Comparison of ENCODE assay signal across 19 cellular contexts in the genomic region with DNA sequence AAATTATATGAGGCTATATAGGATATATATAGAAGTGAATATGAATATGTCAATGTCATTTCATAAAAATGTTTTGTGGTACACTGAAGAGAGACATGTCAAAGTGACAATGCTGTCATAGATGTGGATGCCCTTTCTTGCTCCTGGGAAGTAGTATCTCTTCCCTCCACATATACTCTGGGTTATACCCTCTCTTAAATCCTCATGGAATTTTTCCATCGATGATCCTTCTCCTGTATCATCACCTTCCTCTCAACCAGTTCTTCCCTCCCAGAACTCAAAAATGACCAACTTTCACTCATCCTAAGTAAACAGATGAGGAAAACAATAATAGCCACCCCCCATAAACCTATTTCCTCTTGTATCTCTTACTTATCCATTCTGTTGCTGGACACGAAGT.
DNase-seq lines count a peak whose midpoint lies in the region; ATAC-seq, FAIRE-seq and TF ChIP-seq lines count a peak whose summit lies in the region.
"Had no signal": no experiment of that assay in that cellular context is flagged by ENCODE, and none has a peak within 500 bp of the region (broad histone marks: within the 10 kb centered on the region; RNA-seq: fewer than 3 reads in every experiment).

No MANE protein-coding gene starts in this region.

- H3K9me3 ChIP-seq in endothelial cell of umbilical vein (replicated peaks; ENCODE audit: control insufficient read depth, insufficient read depth, low read length) (no peaks in the 10 kb centered on the region), osteoblast (ENCODE audit: low read depth, low read length) (no peaks in the 10 kb centered on the region)
- H3K9me3 ChIP-seq: MG63 had no signal

- no peaks in the 10 kb centered on the region for H4K20me1 ChIP-seq in endothelial cell of umbilical vein (replicated peaks; ENCODE audit: control insufficient read depth, extremely low read depth, insufficient read depth, low read length)
- H4K20me1 ChIP-seq in osteoblast (ENCODE audit: insufficient read depth, low read length), result no peaks in the 10 kb centered on the region

- H3K9me1 ChIP-seq in endothelial cell of umbilical vein (replicated peaks; ENCODE audit: control insufficient read depth, extremely low read depth, insufficient read depth, low read length), result no peaks in the 10 kb centered on the region

- BruUV-seq in endothelial cell of umbilical vein (replicated peaks; lab: Mats Ljungman, UMichigan), result TSS peak; percentile 28

- no peak overlapping the region for H3K9ac ChIP-seq in endothelial cell of umbilical vein (replicated peaks; ENCODE audit: extremely low read depth, insufficient read depth, low read length)

- peaks cover 8% of the 10 kb centered on the region for H3K4me1 ChIP-seq in endothelial cell of umbilical vein (ENCODE audit: control insufficient read depth, extremely low read depth, insufficient read depth, low read length)
- peaks cover 46% of the 10 kb centered on the region for H3K4me1 ChIP-seq in osteoblast (ENCODE audit: insufficient read depth, low read length)

- H3K27ac ChIP-seq in endothelial cell of umbilical vein (ENCODE audit: insufficient read depth, low read depth, low read length), result no peak overlapping the region
- no peak overlapping the region for H3K27ac ChIP-seq in osteoblast (ENCODE audit: low read depth, low read length)
- no peak overlapping the region for H3K27ac ChIP-seq in coronary artery

- intact Hi-C loops in endothelial cell of umbilical vein (cut with micrococcal nuclease), result loop anchor here (10.0 kb wide), 1 partner anchor 187 kb away; no protein-coding TSS in a partner anchor

- H3K4me3 ChIP-seq in endothelial cell of umbilical vein (replicated peaks in 1 of 3; ENCODE audit: insufficient read depth in 1 of 3, low read depth in 1 of 3, low read length in 3 of 3), result no peak overlapping the region
- no peak overlapping the region for H3K4me3 ChIP-seq in osteoblast (ENCODE audit: insufficient read depth, low read length)
- H3K4me3 ChIP-seq in coronary artery, result no peak overlapping the region
- H3K4me3 ChIP-seq: MG63 had no signal

- POLR2A ChIA-PET in endothelial cell of umbilical vein (lab: Charles Lee), result interaction anchor here (0.6 kb wide), 1 partner anchor 69 kb away, joined by 4 read pairs; no protein-coding TSS in a partner anchor

- DNase-seq in DMS53 (lab: John Stamatoyannopoulos, UW) (peak; percentile 3), DMS53 treated with DMSO at 0.1 percent for 48 hours (lab: John Stamatoyannopoulos, UW; ENCODE audit: unreplicated experiment) (no peak), endothelial cell of umbilical vein (ENCODE audit: low read depth, low spot score) (peak; percentile 11), osteoblast (ENCODE audit: insufficient read length, low spot score, missing footprints) (no peak), OCI-M1 (lab: John Stamatoyannopoulos, UW) (no peak), coronary artery (ENCODE audit: low spot score) (no peak), NCI-H128 (lab: John Stamatoyannopoulos, UW; ENCODE audit: unreplicated experiment) (no peak)
- DNase-seq: 8988T; Karpas-422; MG63; NCI-H1092 treated with DMSO at 0.1 percent for 48 hours; NCI-H2081; NCI-H748 treated with DMSO at 0.1 percent for 48 hours; NK-92 treated with Interleukin-12 subunit alpha and Interleukin-12 subunit beta, amount 100 ng/mL, for 24 hours; RPMI8226; SHP77 treated with DMSO at 0.1 percent for 48 hours had no signal

- no peak for TF ChIP-seq CTCF in endothelial cell of umbilical vein (IDR thresholded peaks at IDR 0.05; ENCODE audit: extremely low read depth in 1 of 2, insufficient read depth in 1 of 2, low read depth in 1 of 2, low read length in 2 of 2)
- TF ChIP-seq CTCF in osteoblast (IDR thresholded peaks at IDR 0.05; ENCODE audit: extremely low read depth, low read depth, low read length), result no peak
- TF ChIP-seq CTCF in coronary artery (IDR thresholded peaks at IDR 0.05), result no peak

- no peak for TF ChIP-seq POLR2A in endothelial cell of umbilical vein (IDR thresholded peaks at IDR 0.05; ENCODE audit: low read depth, low read length)

- H2AFZ ChIP-seq in endothelial cell of umbilical vein (ENCODE audit: low read depth, low read length) (peak overlapping the region; percentile 59), osteoblast (ENCODE audit: low read length) (peak overlapping the region; percentile 62)

- no peaks in the 10 kb centered on the region for H3K79me2 ChIP-seq in endothelial cell of umbilical vein (ENCODE audit: control insufficient read depth, insufficient read depth, low read length)
- H3K79me2 ChIP-seq in osteoblast (ENCODE audit: insufficient read depth, low read length), result no peaks in the 10 kb centered on the region

- dilution Hi-C loops in endothelial cell of umbilical vein (cut with MboI; ENCODE audit: extremely low pct_ligation_motif_present, low sequenced_read_pairs), result no loop called here

- ATAC-seq in HG03571 (IDR thresholded peaks at IDR 0.05; ENCODE audit: unreplicated experiment), result no peak
- ATAC-seq: HCT116, SK-N-SH treated with all-trans-retinoic acid at 6 μM for 48 hours had no signal

- H3K27me3 ChIP-seq in endothelial cell of umbilical vein (ENCODE audit: control insufficient read depth in 2 of 2, insufficient read depth in 2 of 2, low read length in 2 of 2) (no peaks in the 10 kb centered on the region), osteoblast (ENCODE audit: insufficient read depth, low read length) (no peaks in the 10 kb centered on the region)
- H3K27me3 ChIP-seq: MG63 had no signal

- H3K36me3 ChIP-seq in endothelial cell of umbilical vein (ENCODE audit: control insufficient read depth in 2 of 2, extremely low read depth in 1 of 2, insufficient read depth in 2 of 2, low read length in 2 of 2) (no peaks in the 10 kb centered on the region), osteoblast (ENCODE audit: insufficient read depth, low read length) (no peaks in the 10 kb centered on the region)

- FAIRE-seq in endothelial cell of umbilical vein (lab: Jason Lieb, UNC), result no peak

- no peak overlapping the region for H3K4me2 ChIP-seq in endothelial cell of umbilical vein (ENCODE audit: insufficient read depth, low read length)
- H3K4me2 ChIP-seq in osteoblast (ENCODE audit: insufficient read depth, low read length), result no peak overlapping the region

- CTCF ChIA-PET in endothelial cell of umbilical vein (lab: Charles Lee), result interaction anchor here (0.7 to 3.4 kb wide), 24 partner anchors 8 to 1188 kb away, joined by 3 to 98 read pairs (median 6); no protein-coding TSS in a partner anchor

TF ChIP-seq in endothelial cell of umbilical vein, 7 proteins besides CTCF, POLR2A, EP300 and RAD21:
- TF ChIP-seq JUN (IDR thresholded peaks at IDR 0.05; ENCODE audit: borderline replicate concordance, insufficient read depth, insufficient read length, low read depth) (no peak), POLR2AphosphoS5 (IDR thresholded peaks at IDR 0.05; ENCODE audit: insufficient read depth, low read depth, low read length) (no peak), MYC (IDR thresholded peaks at IDR 0.05; ENCODE audit: low read depth, low read length) (no peak), FOS (IDR thresholded peaks at IDR 0.05; ENCODE audit: borderline replicate concordance, insufficient read depth, low read length) (no peak), GATA2 (IDR thresholded peaks at IDR 0.05; ENCODE audit: insufficient read depth, insufficient read length, low read depth, low read length) (no peak), EZH2 (IDR thresholded peaks at IDR 0.05; ENCODE audit: borderline replicate concordance, low read depth, low read length, severe bottlenecking) (no peak)

Comparison
In these comparisons a context has a peak if more than half of its experiments do, and no peak if none do; other contexts are left out.
1. DNase-seq: peak in DMS53 (single experiment) and endothelial cell of umbilical vein (single experiment); none in DMS53 treated with DMSO at 0.1 percent for 48 hours (single experiment), osteoblast (single experiment), OCI-M1 (single experiment), coronary artery (single experiment) and NCI-H128 (single experiment).